21 cellular contexts compared by ENCODE assay signal in genomic region chr21:19557046-19557445, GRCh38.
A peak's percentile ranks its signal among the peaks of the same experiment; 100 is the strongest.
DNase-seq lines count a peak whose midpoint lies in the region; ATAC-seq, FAIRE-seq and TF ChIP-seq lines count a peak whose summit lies in the region.
"Had no signal": no experiment of that assay in that cellular context is flagged by ENCODE, and none has a peak within 500 bp of the region (broad histone marks: within the 10 kb centered on the region; RNA-seq: fewer than 3 reads in every experiment).

No MANE protein-coding gene starts in this region.

- DNase-seq in GM12865 (ENCODE audit: low read depth) (peak; percentile 3), K562 (ENCODE audit: extremely low read depth in 1 of 4, low spot score in 3 of 4) (no peak), NCI-H510A treated with DMSO at 0.1 percent for 48 hours (lab: John Stamatoyannopoulos, UW) (no peak), cerebellar nuclear complex (lab: John Stamatoyannopoulos, UW) (no peak)
- DNase-seq in stimulated activated naive CD4-positive, alpha-beta T cell (lab: John Stamatoyannopoulos, UW): no peak
- DNase-seq: C1 segment of cervical spinal cord; Caco-2; CD4-positive, CD25-positive, alpha-beta regulatory T cell; CD8-positive, alpha-beta memory T cell; GF-D8; GM23248; H7; HFFc6; IMR-90; KBM-7 had no signal

- 2% methylated on average over 4 of the region's 4 CpGs for WGBS in K562 (ENCODE audit: insufficient coverage, low coverage, missing lambda C conversion rate)

- H3K9ac ChIP-seq in OCI-LY3 (ENCODE audit: low read length): no peak overlapping the region
- no peak overlapping the region for H3K9ac ChIP-seq in K562 (ENCODE audit: insufficient read depth in 1 of 2, low read depth in 2 of 2, low read length in 2 of 2)
- H3K9ac ChIP-seq: GM23248 had no signal

- no peak for TF ChIP-seq EP300 in K562 (IDR thresholded peaks at IDR 0.05; ENCODE audit: low read length)

- no peaks in the 10 kb centered on the region for H3K27me3 ChIP-seq in OCI-LY3 (ENCODE audit: low read depth, low read length)
- H3K27me3 ChIP-seq in K562 (ENCODE audit: control insufficient read depth in 2 of 2, insufficient read depth in 2 of 2, low read length in 2 of 2): no peaks in the 10 kb centered on the region

- H2AFZ ChIP-seq in OCI-LY3 (ENCODE audit: low read depth, low read length): peak overlapping the region; percentile 86
- peak overlapping the region; percentile 18 for H2AFZ ChIP-seq in K562 (ENCODE audit: low read depth, low read length)
- H2AFZ ChIP-seq: GM23248 had no signal

- H3K4me3 ChIP-seq in GM12865 (ENCODE audit: low read depth, low read length) (no peak overlapping the region), OCI-LY3 (ENCODE audit: low read length) (no peak overlapping the region), K562 (no peak overlapping the region)
- H3K4me3 ChIP-seq: GM23248 had no signal

- no peak for TF ChIP-seq CTCF in GM12865 (IDR thresholded peaks at IDR 0.05; ENCODE audit: insufficient read depth, low read depth, low read length, missing control alignments)
- TF ChIP-seq CTCF in OCI-LY3 (IDR thresholded peaks at IDR 0.05; ENCODE audit: low read depth, low read length): no peak
- no peak for TF ChIP-seq CTCF in K562 (IDR thresholded peaks at IDR 0.05 in 2 of 3, conservative IDR thresholded peaks at IDR 0.05 in 1 of 3; ENCODE audit: insufficient read depth in 2 of 3, low read depth in 1 of 3, low read length in 3 of 3)

- H3K79me2 ChIP-seq in OCI-LY3 (ENCODE audit: low read length) (no peaks in the 10 kb centered on the region), K562 (ENCODE audit: control insufficient read depth, insufficient read depth, low read length) (no peaks in the 10 kb centered on the region)

- peaks cover 5% of the 10 kb centered on the region; the same call in 1 of the 2 replicates for H3K4me1 ChIP-seq in OCI-LY3 (ENCODE audit: low read length)
- no peaks in the 10 kb centered on the region for H3K4me1 ChIP-seq in K562 (replicated peaks in 1 of 2; ENCODE audit: control insufficient read depth in 2 of 2, insufficient read depth in 2 of 2, low read length in 2 of 2)
- H3K4me1 ChIP-seq: Caco-2 had no signal

- in situ Hi-C loops in K562 (cut with MboI): no loop called here

- no peaks in the 10 kb centered on the region for H3K9me3 ChIP-seq in OCI-LY3 (ENCODE audit: insufficient read depth, low read length)
- H3K9me3 ChIP-seq in K562 (replicated peaks; ENCODE audit: control insufficient read depth, insufficient read depth, low read depth, low read length): no peaks in the 10 kb centered on the region
- H3K9me3 ChIP-seq: Caco-2 had no signal

- no peaks in the 10 kb centered on the region for H3K9me1 ChIP-seq in K562 (ENCODE audit: control insufficient read depth, insufficient read depth, low read length)

- BruUV-seq in K562 (replicated peaks; lab: Mats Ljungman, UMichigan): no TSS peak

- FAIRE-seq in K562 (lab: Jason Lieb, UNC): no peak
- FAIRE-seq: D721Med, GM12891, HTR-8/SVneo had no signal

- TF ChIP-seq RAD21 in K562 (CRISPR knock-in tag; conservative IDR thresholded peaks at IDR 0.05 in 1 of 2, IDR thresholded peaks at IDR 0.05 in 1 of 2): no peak

- intact Hi-C loops in K562 (cut with micrococcal nuclease): no loop called here

- ATAC-seq in HG03432 (IDR thresholded peaks at IDR 0.05; ENCODE audit: unreplicated experiment) (peak; percentile 62), K562 (no peak)
- ATAC-seq: HCT116 had no signal

- H4K20me1 ChIP-seq in OCI-LY3 (ENCODE audit: insufficient read depth, low read length): no peaks in the 10 kb centered on the region
- no peaks in the 10 kb centered on the region for H4K20me1 ChIP-seq in K562 (replicated peaks; ENCODE audit: control insufficient read depth, insufficient read depth, low read length)

- CTCF ChIA-PET in K562 (lab: Yijun Ruan, JAX; ENCODE audit: low intra/inter-chr PET ratio): no interaction called here

- H3K4me2 ChIP-seq in OCI-LY3 (ENCODE audit: low read length): peak overlapping the region; percentile 43
- H3K4me2 ChIP-seq in K562 (ENCODE audit: insufficient read depth, low read length): no peak overlapping the region; the same call in 1 of the 2 replicates

- H3K27ac ChIP-seq in OCI-LY3 (ENCODE audit: low read length) (no peak overlapping the region), K562 (ENCODE audit: extremely low read depth, low read depth, low read length) (no peak overlapping the region)
- H3K27ac ChIP-seq: GM23248 had no signal

- H3K36me3 ChIP-seq in OCI-LY3 (replicated peaks; ENCODE audit: low read depth, low read length) (no peaks in the 10 kb centered on the region), K562 (ENCODE audit: control insufficient read depth, insufficient read depth, low read length) (no peaks in the 10 kb centered on the region)

- TF ChIP-seq POLR2A in K562 (conservative IDR thresholded peaks at IDR 0.05): no peak

- POLR2A ChIA-PET in K562 (lab: Yijun Ruan, JAX): interaction anchor here (0.6 kb wide), 1 partner anchor 44 kb away, joined by 4 read pairs; no protein-coding TSS in a partner anchor

TF ChIP-seq in K562, 482 proteins besides CTCF, POLR2A, EP300 and RAD21:
- TF ChIP-seq HOXB6 (CRISPR knock-in tag; IDR thresholded peaks at IDR 0.05; ENCODE audit: borderline replicate concordance) (no peak), ZSCAN32 (CRISPR knock-in tag; IDR thresholded peaks at IDR 0.05) (no peak), ZNF134 (CRISPR knock-in tag; conservative IDR thresholded peaks at IDR 0.05) (no peak), WHSC1 (IDR thresholded peaks at IDR 0.05; ENCODE audit: low read length) (no peak), ELK1 (CRISPR knock-in tag; IDR thresholded peaks at IDR 0.05) (no peak), TAL1 (IDR thresholded peaks at IDR 0.05) (no peak), RFX5 (IDR thresholded peaks at IDR 0.05; ENCODE audit: low read depth, low read length) (no peak), MLLT1 (IDR thresholded peaks at IDR 0.05) (no peak), CBFA2T2 (conservative IDR thresholded peaks at IDR 0.05) (no peak), CBX3 (IDR thresholded peaks at IDR 0.05; ENCODE audit: borderline replicate concordance in 1 of 2, low read length in 2 of 2) (no peak), SOX6 (IDR thresholded peaks at IDR 0.05) (no peak), TBL1XR1 (IDR thresholded peaks at IDR 0.05; ENCODE audit: low read length in 2 of 2) (no peak), CREB1 (IDR thresholded peaks at IDR 0.05) (no peak), CREB1 (CRISPR knock-in tag; IDR thresholded peaks at IDR 0.05) (no peak), ZNF124 (CRISPR knock-in tag; IDR thresholded peaks at IDR 0.05) (no peak)
TF ChIP-seq in K562: peak in this region for 0.
